Comparison of ENCODE assay signal across 2 cellular contexts in the genomic region with DNA sequence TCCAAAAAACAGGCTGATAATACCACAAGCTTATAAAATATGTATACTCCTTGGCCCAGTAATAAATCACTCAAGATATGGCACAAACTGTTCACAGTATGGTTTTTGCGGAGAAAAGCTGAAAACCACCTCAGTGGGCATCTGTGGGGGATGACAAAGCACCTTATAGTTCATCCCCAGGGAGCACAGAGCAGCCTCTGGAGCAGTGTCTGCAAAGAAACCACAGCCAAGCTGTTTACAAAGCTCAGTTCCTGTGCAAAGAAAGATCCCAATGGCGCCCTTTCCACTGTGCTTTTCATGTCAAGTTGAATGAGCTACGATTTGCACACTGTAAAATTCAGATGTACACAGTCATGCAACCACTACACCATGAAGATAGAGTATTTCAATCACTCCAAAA.
TF ChIP-seq lines count a peak whose summit lies in the region.

No MANE protein-coding gene starts in this region.

TF ChIP-seq in HepG2, 621 proteins besides CTCF, POLR2A, EP300 and RAD21 (continues in another document):
- no peak for TF ChIP-seq FOXK1 (CRISPR knock-in tag; IDR thresholded peaks at IDR 0.05; ENCODE audit: borderline replicate concordance, low read depth)
- no peak for TF ChIP-seq TCF12 (IDR thresholded peaks at IDR 0.05)
- no peak for TF ChIP-seq TCF12 (CRISPR knock-in tag; IDR thresholded peaks at IDR 0.05)
- no peak for TF ChIP-seq ZNF160 (CRISPR knock-in tag; IDR thresholded peaks at IDR 0.05)
- no peak for TF ChIP-seq RELA (CRISPR knock-in tag; IDR thresholded peaks at IDR 0.05)
- TF ChIP-seq ZNF891 (CRISPR knock-in tag; IDR thresholded peaks at IDR 0.05): no peak
- TF ChIP-seq ZFP36L2 (CRISPR knock-in tag; IDR thresholded peaks at IDR 0.05): no peak
- TF ChIP-seq MXD4 (CRISPR knock-in tag; IDR thresholded peaks at IDR 0.05): no peak
- TF ChIP-seq FOSL1 (CRISPR knock-in tag; IDR thresholded peaks at IDR 0.05; ENCODE audit: borderline replicate concordance): no peak
- TF ChIP-seq ZNF282 (IDR thresholded peaks at IDR 0.05; ENCODE audit: partially characterized antibody): no peak
- TF ChIP-seq, protein P1, sequence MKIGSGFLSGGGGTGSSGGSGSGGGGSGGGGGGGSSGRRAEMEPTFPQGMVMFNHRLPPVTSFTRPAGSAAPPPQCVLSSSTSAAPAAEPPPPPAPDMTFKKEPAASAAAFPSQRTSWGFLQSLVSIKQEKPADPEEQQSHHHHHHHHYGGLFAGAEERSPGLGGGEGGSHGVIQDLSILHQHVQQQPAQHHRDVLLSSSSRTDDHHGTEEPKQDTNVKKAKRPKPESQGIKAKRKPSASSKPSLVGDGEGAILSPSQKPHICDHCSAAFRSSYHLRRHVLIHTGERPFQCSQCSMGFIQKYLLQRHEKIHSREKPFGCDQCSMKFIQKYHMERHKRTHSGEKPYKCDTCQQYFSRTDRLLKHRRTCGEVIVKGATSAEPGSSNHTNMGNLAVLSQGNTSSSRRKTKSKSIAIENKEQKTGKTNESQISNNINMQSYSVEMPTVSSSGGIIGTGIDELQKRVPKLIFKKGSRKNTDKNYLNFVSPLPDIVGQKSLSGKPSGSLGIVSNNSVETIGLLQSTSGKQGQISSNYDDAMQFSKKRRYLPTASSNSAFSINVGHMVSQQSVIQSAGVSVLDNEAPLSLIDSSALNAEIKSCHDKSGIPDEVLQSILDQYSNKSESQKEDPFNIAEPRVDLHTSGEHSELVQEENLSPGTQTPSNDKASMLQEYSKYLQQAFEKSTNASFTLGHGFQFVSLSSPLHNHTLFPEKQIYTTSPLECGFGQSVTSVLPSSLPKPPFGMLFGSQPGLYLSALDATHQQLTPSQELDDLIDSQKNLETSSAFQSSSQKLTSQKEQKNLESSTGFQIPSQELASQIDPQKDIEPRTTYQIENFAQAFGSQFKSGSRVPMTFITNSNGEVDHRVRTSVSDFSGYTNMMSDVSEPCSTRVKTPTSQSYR (CRISPR knock-in tag; IDR thresholded peaks at IDR 0.05; ENCODE audit: borderline replicate concordance): no peak
- TF ChIP-seq JUNB (CRISPR knock-in tag; IDR thresholded peaks at IDR 0.05; ENCODE audit: borderline replicate concordance): no peak
- TF ChIP-seq CBX1 (IDR thresholded peaks at IDR 0.05; ENCODE audit: low read depth): no peak
- no peak for TF ChIP-seq SMYD3 (CRISPR knock-in tag; IDR thresholded peaks at IDR 0.05)
- no peak for TF ChIP-seq MTA3 (CRISPR knock-in tag; IDR thresholded peaks at IDR 0.05)
- TF ChIP-seq PRMT3 (CRISPR knock-in tag; IDR thresholded peaks at IDR 0.05; ENCODE audit: borderline replicate concordance, low read depth): no peak
- no peak for TF ChIP-seq TEAD2 (CRISPR knock-in tag; IDR thresholded peaks at IDR 0.05)
- TF ChIP-seq, protein P2, sequence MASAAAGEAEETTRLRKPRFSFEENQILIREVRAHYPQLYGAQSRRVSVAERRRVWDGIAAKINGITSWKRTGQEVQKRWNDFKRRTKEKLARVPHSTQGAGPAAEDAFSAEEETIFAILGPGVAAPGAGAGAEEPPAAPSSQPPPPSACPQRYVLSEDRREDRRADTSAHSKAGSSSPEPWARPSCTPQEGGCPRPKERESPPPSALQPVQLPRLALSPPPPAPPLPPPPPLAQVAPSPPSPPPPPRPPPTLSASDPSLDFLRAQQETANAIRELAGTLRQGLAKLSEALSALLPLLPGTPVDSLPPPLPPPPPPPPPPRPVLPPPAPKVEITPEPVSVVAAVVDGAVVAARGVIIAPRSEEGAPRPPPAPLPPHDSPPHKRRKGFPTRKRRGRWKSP (CRISPR knock-in tag; IDR thresholded peaks at IDR 0.05): peak; percentile 34; the same call in 1 of the 2 replicates
- TF ChIP-seq AGO2 (optimal IDR thresholded peaks at IDR 0.05; ENCODE audit: low read depth, low read length): no peak
- TF ChIP-seq ZNF33B (CRISPR knock-in tag; IDR thresholded peaks at IDR 0.05): no peak
- peak; percentile 62 for TF ChIP-seq FOXA3 (CRISPR knock-in tag; IDR thresholded peaks at IDR 0.05)
- TF ChIP-seq, protein P3, sequence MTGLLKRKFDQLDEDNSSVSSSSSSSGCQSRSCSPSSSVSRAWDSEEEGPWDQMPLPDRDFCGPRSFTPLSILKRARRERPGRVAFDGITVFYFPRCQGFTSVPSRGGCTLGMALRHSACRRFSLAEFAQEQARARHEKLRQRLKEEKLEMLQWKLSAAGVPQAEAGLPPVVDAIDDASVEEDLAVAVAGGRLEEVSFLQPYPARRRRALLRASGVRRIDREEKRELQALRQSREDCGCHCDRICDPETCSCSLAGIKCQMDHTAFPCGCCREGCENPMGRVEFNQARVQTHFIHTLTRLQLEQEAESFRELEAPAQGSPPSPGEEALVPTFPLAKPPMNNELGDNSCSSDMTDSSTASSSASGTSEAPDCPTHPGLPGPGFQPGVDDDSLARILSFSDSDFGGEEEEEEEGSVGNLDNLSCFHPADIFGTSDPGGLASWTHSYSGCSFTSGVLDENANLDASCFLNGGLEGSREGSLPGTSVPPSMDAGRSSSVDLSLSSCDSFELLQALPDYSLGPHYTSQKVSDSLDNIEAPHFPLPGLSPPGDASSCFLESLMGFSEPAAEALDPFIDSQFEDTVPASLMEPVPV (CRISPR knock-in tag; IDR thresholded peaks at IDR 0.05): no peak
- TF ChIP-seq ZNF543 (CRISPR knock-in tag; IDR thresholded peaks at IDR 0.05): no peak
- no peak for TF ChIP-seq ZNF225 (CRISPR knock-in tag; IDR thresholded peaks at IDR 0.05)
- no peak for TF ChIP-seq SRSF4 (IDR thresholded peaks at IDR 0.05; ENCODE audit: low read depth, low read length, poor library complexity, severe bottlenecking)
- TF ChIP-seq ZMAT3 (CRISPR knock-in tag; conservative IDR thresholded peaks at IDR 0.05): no peak
- TF ChIP-seq GTF2F1 (IDR thresholded peaks at IDR 0.05; ENCODE audit: low read length): no peak
- TF ChIP-seq, protein P4, sequence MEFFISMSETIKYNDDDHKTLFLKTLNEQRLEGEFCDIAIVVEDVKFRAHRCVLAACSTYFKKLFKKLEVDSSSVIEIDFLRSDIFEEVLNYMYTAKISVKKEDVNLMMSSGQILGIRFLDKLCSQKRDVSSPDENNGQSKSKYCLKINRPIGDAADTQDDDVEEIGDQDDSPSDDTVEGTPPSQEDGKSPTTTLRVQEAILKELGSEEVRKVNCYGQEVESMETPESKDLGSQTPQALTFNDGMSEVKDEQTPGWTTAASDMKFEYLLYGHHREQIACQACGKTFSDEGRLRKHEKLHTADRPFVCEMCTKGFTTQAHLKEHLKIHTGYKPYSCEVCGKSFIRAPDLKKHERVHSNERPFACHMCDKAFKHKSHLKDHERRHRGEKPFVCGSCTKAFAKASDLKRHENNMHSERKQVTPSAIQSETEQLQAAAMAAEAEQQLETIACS (CRISPR knock-in tag; IDR thresholded peaks at IDR 0.05): no peak
- TF ChIP-seq, protein P5, sequence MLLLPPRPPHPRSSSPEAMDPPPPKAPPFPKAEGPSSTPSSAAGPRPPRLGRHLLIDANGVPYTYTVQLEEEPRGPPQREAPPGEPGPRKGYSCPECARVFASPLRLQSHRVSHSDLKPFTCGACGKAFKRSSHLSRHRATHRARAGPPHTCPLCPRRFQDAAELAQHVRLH (CRISPR knock-in tag; IDR thresholded peaks at IDR 0.05; ENCODE audit: borderline replicate concordance, low read depth): no peak
- TF ChIP-seq ZBTB20 (CRISPR knock-in tag; IDR thresholded peaks at IDR 0.05; ENCODE audit: borderline replicate concordance, low read depth): no peak
- TF ChIP-seq FOXA1 (IDR thresholded peaks at IDR 0.05): no peak
- TF ChIP-seq FOXA1 (CRISPR knock-in tag; IDR thresholded peaks at IDR 0.05): peak; percentile 55
- TF ChIP-seq NR2F1 (CRISPR knock-in tag; IDR thresholded peaks at IDR 0.05): no peak

TF ChIP-seq in H1, 55 proteins besides CTCF, POLR2A, EP300 and RAD21:
- TF ChIP-seq, protein P6, sequence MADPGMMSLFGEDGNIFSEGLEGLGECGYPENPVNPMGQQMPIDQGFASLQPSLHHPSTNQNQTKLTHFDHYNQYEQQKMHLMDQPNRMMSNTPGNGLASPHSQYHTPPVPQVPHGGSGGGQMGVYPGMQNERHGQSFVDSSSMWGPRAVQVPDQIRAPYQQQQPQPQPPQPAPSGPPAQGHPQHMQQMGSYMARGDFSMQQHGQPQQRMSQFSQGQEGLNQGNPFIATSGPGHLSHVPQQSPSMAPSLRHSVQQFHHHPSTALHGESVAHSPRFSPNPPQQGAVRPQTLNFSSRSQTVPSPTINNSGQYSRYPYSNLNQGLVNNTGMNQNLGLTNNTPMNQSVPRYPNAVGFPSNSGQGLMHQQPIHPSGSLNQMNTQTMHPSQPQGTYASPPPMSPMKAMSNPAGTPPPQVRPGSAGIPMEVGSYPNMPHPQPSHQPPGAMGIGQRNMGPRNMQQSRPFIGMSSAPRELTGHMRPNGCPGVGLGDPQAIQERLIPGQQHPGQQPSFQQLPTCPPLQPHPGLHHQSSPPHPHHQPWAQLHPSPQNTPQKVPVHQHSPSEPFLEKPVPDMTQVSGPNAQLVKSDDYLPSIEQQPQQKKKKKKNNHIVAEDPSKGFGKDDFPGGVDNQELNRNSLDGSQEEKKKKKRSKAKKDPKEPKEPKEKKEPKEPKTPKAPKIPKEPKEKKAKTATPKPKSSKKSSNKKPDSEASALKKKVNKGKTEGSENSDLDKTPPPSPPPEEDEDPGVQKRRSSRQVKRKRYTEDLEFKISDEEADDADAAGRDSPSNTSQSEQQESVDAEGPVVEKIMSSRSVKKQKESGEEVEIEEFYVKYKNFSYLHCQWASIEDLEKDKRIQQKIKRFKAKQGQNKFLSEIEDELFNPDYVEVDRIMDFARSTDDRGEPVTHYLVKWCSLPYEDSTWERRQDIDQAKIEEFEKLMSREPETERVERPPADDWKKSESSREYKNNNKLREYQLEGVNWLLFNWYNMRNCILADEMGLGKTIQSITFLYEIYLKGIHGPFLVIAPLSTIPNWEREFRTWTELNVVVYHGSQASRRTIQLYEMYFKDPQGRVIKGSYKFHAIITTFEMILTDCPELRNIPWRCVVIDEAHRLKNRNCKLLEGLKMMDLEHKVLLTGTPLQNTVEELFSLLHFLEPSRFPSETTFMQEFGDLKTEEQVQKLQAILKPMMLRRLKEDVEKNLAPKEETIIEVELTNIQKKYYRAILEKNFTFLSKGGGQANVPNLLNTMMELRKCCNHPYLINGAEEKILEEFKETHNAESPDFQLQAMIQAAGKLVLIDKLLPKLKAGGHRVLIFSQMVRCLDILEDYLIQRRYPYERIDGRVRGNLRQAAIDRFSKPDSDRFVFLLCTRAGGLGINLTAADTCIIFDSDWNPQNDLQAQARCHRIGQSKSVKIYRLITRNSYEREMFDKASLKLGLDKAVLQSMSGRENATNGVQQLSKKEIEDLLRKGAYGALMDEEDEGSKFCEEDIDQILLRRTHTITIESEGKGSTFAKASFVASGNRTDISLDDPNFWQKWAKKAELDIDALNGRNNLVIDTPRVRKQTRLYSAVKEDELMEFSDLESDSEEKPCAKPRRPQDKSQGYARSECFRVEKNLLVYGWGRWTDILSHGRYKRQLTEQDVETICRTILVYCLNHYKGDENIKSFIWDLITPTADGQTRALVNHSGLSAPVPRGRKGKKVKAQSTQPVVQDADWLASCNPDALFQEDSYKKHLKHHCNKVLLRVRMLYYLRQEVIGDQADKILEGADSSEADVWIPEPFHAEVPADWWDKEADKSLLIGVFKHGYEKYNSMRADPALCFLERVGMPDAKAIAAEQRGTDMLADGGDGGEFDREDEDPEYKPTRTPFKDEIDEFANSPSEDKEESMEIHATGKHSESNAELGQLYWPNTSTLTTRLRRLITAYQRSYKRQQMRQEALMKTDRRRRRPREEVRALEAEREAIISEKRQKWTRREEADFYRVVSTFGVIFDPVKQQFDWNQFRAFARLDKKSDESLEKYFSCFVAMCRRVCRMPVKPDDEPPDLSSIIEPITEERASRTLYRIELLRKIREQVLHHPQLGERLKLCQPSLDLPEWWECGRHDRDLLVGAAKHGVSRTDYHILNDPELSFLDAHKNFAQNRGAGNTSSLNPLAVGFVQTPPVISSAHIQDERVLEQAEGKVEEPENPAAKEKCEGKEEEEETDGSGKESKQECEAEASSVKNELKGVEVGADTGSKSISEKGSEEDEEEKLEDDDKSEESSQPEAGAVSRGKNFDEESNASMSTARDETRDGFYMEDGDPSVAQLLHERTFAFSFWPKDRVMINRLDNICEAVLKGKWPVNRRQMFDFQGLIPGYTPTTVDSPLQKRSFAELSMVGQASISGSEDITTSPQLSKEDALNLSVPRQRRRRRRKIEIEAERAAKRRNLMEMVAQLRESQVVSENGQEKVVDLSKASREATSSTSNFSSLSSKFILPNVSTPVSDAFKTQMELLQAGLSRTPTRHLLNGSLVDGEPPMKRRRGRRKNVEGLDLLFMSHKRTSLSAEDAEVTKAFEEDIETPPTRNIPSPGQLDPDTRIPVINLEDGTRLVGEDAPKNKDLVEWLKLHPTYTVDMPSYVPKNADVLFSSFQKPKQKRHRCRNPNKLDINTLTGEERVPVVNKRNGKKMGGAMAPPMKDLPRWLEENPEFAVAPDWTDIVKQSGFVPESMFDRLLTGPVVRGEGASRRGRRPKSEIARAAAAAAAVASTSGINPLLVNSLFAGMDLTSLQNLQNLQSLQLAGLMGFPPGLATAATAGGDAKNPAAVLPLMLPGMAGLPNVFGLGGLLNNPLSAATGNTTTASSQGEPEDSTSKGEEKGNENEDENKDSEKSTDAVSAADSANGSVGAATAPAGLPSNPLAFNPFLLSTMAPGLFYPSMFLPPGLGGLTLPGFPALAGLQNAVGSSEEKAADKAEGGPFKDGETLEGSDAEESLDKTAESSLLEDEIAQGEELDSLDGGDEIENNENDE (IDR thresholded peaks at IDR 0.05; ENCODE audit: insufficient replicate concordance, low read length): no peak
- no peak for TF ChIP-seq MAFK (IDR thresholded peaks at IDR 0.05; ENCODE audit: low read depth, low read length)
- TF ChIP-seq HDAC6 (IDR thresholded peaks at IDR 0.05; ENCODE audit: low read depth, low read length): no peak
- no peak for TF ChIP-seq SIRT6 (IDR thresholded peaks at IDR 0.05; ENCODE audit: low read length)
- TF ChIP-seq EGR1 (IDR thresholded peaks at IDR 0.05; ENCODE audit: borderline replicate concordance, low read depth, low read length): no peak
- TF ChIP-seq GABPA (IDR thresholded peaks at IDR 0.05; ENCODE audit: borderline replicate concordance, insufficient read depth, low read length): no peak
- TF ChIP-seq KDM5A (IDR thresholded peaks at IDR 0.05; ENCODE audit: low read length): no peak
- no peak for TF ChIP-seq SUZ12 (IDR thresholded peaks at IDR 0.05; ENCODE audit: low read length)
- no peak for TF ChIP-seq RFX5 (IDR thresholded peaks at IDR 0.05; ENCODE audit: borderline replicate concordance, low read depth, low read length)
- no peak for TF ChIP-seq NRF1 (IDR thresholded peaks at IDR 0.05; ENCODE audit: low read depth, low read length)
- TF ChIP-seq FOSL1 (IDR thresholded peaks at IDR 0.05; ENCODE audit: insufficient read depth, low read depth, low read length): no peak
- no peak for TF ChIP-seq GTF2F1 (IDR thresholded peaks at IDR 0.05; ENCODE audit: borderline replicate concordance, low read depth, low read length)
